In genomic region chr16:79213214-79213613, GRCh38 we compare ENCODE assay signal across 19 cellular contexts.
DNase-seq lines count a peak whose midpoint lies in the region; ATAC-seq and TF ChIP-seq lines count a peak whose summit lies in the region.
"Had no signal": no experiment of that assay in that cellular context is flagged by ENCODE, and none has a peak within 500 bp of the region (broad histone marks: within the 10 kb centered on the region; RNA-seq: fewer than 3 reads in every experiment).

No MANE protein-coding gene starts in this region.

- H3K27ac ChIP-seq in MM.1S (ENCODE audit: low read length), result no peak overlapping the region
- H3K27ac ChIP-seq: tibial artery had no signal

- H3K4me1 Mint-ChIP-seq in Calu3 (ENCODE audit: low read depth, unreplicated experiment) (no peaks in the 10 kb centered on the region), WTC11 (peaks cover 33% of the 10 kb centered on the region)

- H3K36me3 Mint-ChIP-seq in Calu3 (ENCODE audit: insufficient read depth, unreplicated experiment) (no peaks in the 10 kb centered on the region), WTC11 (peaks cover 7% of the 10 kb centered on the region)

- H3K4me3 ChIP-seq in MM.1S (ENCODE audit: low read length), result no peak overlapping the region
- H3K4me3 ChIP-seq: tibial artery had no signal

- no peaks in the 10 kb centered on the region for H3F3A ChIP-seq in MM.1S (ENCODE audit: insufficient read depth, low read length)

- no peaks in the 10 kb centered on the region for H3K9me2 ChIP-seq in MM.1S (replicated peaks; ENCODE audit: insufficient read depth, low read length)

- H3K4me3 Mint-ChIP-seq in Calu3 (ENCODE audit: low read depth, unreplicated experiment), result no peak overlapping the region
- no peak overlapping the region for H3K4me3 Mint-ChIP-seq in WTC11
- H3K4me3 Mint-ChIP-seq: activated T-cell treated with anti-CD3 and anti-CD28 coated beads, Interleukin-2, amount 50 U/mL, for 72 hours; T-helper 2 cell treated with Interferon-gamma antibody and Interleukin-4, amounts not matched to agents 5 μg/mL and 100 μg/mL, for 36 hours had no signal

- no peaks in the 10 kb centered on the region for H4K20me1 ChIP-seq in MM.1S (ENCODE audit: insufficient read depth, low read length)

- no TSS peak for BruUV-seq in Calu3 (replicated peaks; lab: Mats Ljungman, UMichigan)

- TF ChIP-seq CTCF in Calu3 (IDR thresholded peaks at IDR 0.05; ENCODE audit: unreplicated experiment) (no peak), WTC11 (IDR thresholded peaks at IDR 0.05) (no peak), MM.1S (IDR thresholded peaks at IDR 0.05; ENCODE audit: low read length) (no peak)

- POLR2A ChIA-PET in WTC11 (lab: Charles Lee), result no interaction called here

- no peaks in the 10 kb centered on the region for H3K36me3 ChIP-seq in MM.1S (replicated peaks; ENCODE audit: insufficient read depth, low read length)
- H3K36me3 ChIP-seq: tibial artery had no signal

- intact Hi-C loops in Calu3 (cut with micrococcal nuclease; ENCODE audit: unreplicated experiment), result no loop called here

- H3K9me3 ChIP-seq in MM.1S (replicated peaks; ENCODE audit: insufficient read depth, low read length), result no peaks in the 10 kb centered on the region

- H3K9me3 Mint-ChIP-seq in Calu3 (ENCODE audit: low read depth, unreplicated experiment) (peaks cover 8% of the 10 kb centered on the region), WTC11 (peaks cover 9% of the 10 kb centered on the region)

- no peak overlapping the region for H2AFZ ChIP-seq in MM.1S (ENCODE audit: low read length)

- H3K9ac ChIP-seq in MM.1S (ENCODE audit: low read length), result no peak overlapping the region

- peak; percentile 67 for ATAC-seq in WTC11
- no peak for ATAC-seq in HG02852 (IDR thresholded peaks at IDR 0.05; ENCODE audit: unreplicated experiment)
- ATAC-seq: activated naive CD4-positive, alpha-beta T cell treated with anti-CD3 and anti-CD28 coated beads, Interleukin-2, amount 50 U/mL, for 72 hours; activated T-cell treated with anti-CD3 and anti-CD28 coated beads, Interleukin-2, amount 50 U/mL, for 72 hours had no signal

- no peaks in the 10 kb centered on the region for H3K27me3 ChIP-seq in MM.1S (replicated peaks; ENCODE audit: insufficient read depth, low read length)
- H3K27me3 ChIP-seq: tibial artery had no signal

- no peaks in the 10 kb centered on the region for H3K79me2 ChIP-seq in MM.1S (ENCODE audit: low read length)

- CTCF ChIA-PET in Calu3 (lab: Charles Lee) (no interaction called here), WTC11 (lab: Charles Lee) (interaction anchor here (1.0 kb wide), 1 partner anchor 288 kb away, joined by 4 read pairs; no protein-coding TSS in a partner anchor)

- DNase-seq in Calu3 (peak; percentile 8), HuH-7.5 (ENCODE audit: low spot score) (peak; percentile 62), WTC11 (ENCODE audit: low spot score) (no peak), medulla oblongata (ENCODE audit: extremely low spot score) (peak; percentile 7), cortex of kidney (lab: John Stamatoyannopoulos, UW) (no peak), dermis blood vessel endothelial cell (no peak), MM.1S (no peak)
- DNase-seq: activated T-cell treated with anti-CD3 and anti-CD28 coated beads, Interleukin-2, amount 50 U/mL, for 72 hours; effector memory CD4-positive, alpha-beta T cell; glutamatergic neuron; IMR-90; NCI-H1092; NCI-H2029 treated with DMSO at 0.1 percent for 48 hours; SIG-M5; stimulated activated naive CD4-positive, alpha-beta T cell; tibial artery had no signal

- H3K27me3 Mint-ChIP-seq in Calu3 (ENCODE audit: unreplicated experiment) (no peaks in the 10 kb centered on the region), WTC11 (ENCODE audit: low read depth) (no peaks in the 10 kb centered on the region)

- H3K27ac Mint-ChIP-seq in Calu3 (ENCODE audit: unreplicated experiment) (no peak overlapping the region), WTC11 (no peak overlapping the region; the same call in 1 of the 2 replicates)
- H3K27ac Mint-ChIP-seq: activated naive CD4-positive, alpha-beta T cell treated with anti-CD3 and anti-CD28 coated beads, Interleukin-2, amount 50 U/mL, for 72 hours; activated T-cell treated with anti-CD3 and anti-CD28 coated beads, Interleukin-2, amount 50 U/mL, for 72 hours; T-helper 2 cell treated with Interferon-gamma antibody and Interleukin-4, amounts not matched to agents 5 μg/mL and 100 μg/mL, for 36 hours had no signal

- H3K4me1 ChIP-seq in MM.1S (ENCODE audit: low read length), result no peaks in the 10 kb centered on the region
- H3K4me1 ChIP-seq: tibial artery had no signal

- no peak overlapping the region for H3K4me2 ChIP-seq in MM.1S (ENCODE audit: low read depth, low read length)

TF ChIP-seq in WTC11, 78 proteins besides CTCF, POLR2A, EP300 and RAD21:
- no peak for TF ChIP-seq ZNF232 (CRISPR knock-in tag; IDR thresholded peaks at IDR 0.05)
- TF ChIP-seq ERG (CRISPR knock-in tag; IDR thresholded peaks at IDR 0.05), result no peak
- peak; percentile 19; the same call in 1 of the 2 replicates for TF ChIP-seq USF2 (CRISPR knock-in tag; IDR thresholded peaks at IDR 0.05)

Comparison
In these comparisons a context has a peak if more than half of its experiments do, and no peak if none do; other contexts are left out.
1. DNase-seq: peak in Calu3 (single experiment), HuH-7.5 (single experiment) and medulla oblongata (single experiment); none in WTC11 (single experiment), cortex of kidney (single experiment), dermis blood vessel endothelial cell (single experiment) and MM.1S (single experiment).